In the genomic region with DNA sequence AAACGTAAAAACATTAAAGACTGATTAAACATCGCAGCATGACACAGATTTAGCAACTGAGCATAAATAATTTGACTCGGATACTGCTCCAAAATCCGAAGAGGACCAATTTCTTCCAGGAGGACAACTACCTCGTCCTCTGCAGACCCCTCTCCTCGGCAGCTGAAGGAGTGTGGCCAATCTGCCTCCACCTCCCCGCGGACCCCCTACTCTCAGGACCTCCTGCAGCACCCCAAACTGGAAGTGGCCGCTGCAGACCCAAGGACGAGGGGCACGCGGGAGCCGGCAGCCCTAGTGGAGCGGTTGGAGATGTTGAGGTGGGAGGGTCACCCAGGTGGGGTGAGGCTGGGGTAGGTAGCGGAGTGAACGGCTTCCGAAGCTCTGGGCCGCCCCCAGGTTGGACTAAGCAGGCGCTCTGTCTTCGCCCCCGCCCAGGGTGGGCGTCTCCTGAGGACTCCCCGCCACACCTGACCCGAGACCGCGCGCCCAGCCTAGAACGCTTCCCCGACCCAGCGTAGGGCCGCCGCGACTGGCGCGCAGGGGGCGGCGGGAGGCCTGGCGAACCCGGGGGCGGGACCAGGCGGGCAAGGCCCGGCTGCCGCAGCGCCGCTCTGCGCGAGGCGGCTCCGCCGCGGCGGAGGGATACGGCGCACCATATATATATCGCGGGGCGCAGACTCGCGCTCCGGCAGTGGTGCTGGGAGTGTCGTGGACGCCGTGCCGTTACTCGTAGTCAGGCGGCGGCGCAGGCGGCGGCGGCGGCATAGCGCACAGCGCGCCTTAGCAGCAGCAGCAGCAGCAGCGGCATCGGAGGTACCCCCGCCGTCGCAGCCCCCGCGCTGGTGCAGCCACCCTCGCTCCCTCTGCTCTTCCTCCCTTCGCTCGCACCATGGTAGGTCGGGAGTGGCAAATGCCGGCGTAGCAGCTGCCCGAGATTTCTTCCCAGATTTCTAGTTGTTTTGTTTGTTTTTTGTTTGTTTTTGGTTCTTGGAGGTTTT, we compare ENCODE assay signal across 8 cellular contexts. TPM values are rescaled to one million over a fixed set of nuclear protein-coding genes. Genes with fewer than 3 reads are reported as not detected.
DNase-seq lines count a peak whose midpoint lies in the region; ATAC-seq and TF ChIP-seq lines count a peak whose summit lies in the region.

A gene (plus strand): TSS at position 688 of the 998 bp plus-strand sequence. CDS start 202 bp downstream, at position 890.

- no peaks in the 10 kb centered on the region for H3K27me3 Mint-ChIP-seq in activated CD4-positive, alpha-beta T cell treated with anti-CD3 and anti-CD28 coated beads, Interleukin-2, amount 10 ng/mL, durations not matched to agents 7 days and 5 days

- peak within 1 kb of the TSS; percentile 83 for H3K4me3 Mint-ChIP-seq in activated CD4-positive, alpha-beta T cell treated with anti-CD3 and anti-CD28 coated beads, Interleukin-2, amount 10 ng/mL, durations not matched to agents 7 days and 5 days

- CTCF ChIA-PET in activated CD4-positive, alpha-beta T cell treated with anti-CD3 and anti-CD28 coated beads, Interleukin-2, amount 10 ng/mL, durations not matched to agents 7 days and 5 days (lab: Charles Lee) = interaction anchor here (0.8 to 1.1 kb wide), 2 partner anchors 13 to 14 kb away, joined by 3 to 4 read pairs; no protein-coding TSS in a partner anchor

- ATAC-seq in GM19043 (IDR thresholded peaks at IDR 0.05; ENCODE audit: low read depth, unreplicated experiment) (peak; percentile 53), HG03354 (IDR thresholded peaks at IDR 0.05; ENCODE audit: poor library complexity, severe bottlenecking, unreplicated experiment) (peak; percentile 61), left lung (peak; percentile 87)

- H3K4me3 ChIP-seq in left lung = peak within 1 kb of the TSS; percentile 95 to 99

- peaks cover 27% of the 10 kb centered on the region for H3K4me1 Mint-ChIP-seq in activated CD4-positive, alpha-beta T cell treated with anti-CD3 and anti-CD28 coated beads, Interleukin-2, amount 10 ng/mL, durations not matched to agents 7 days and 5 days

- H3K9me3 Mint-ChIP-seq in activated CD4-positive, alpha-beta T cell treated with anti-CD3 and anti-CD28 coated beads, Interleukin-2, amount 10 ng/mL, durations not matched to agents 7 days and 5 days = no peaks in the 10 kb centered on the region

- H3K27ac Mint-ChIP-seq in activated CD4-positive, alpha-beta T cell treated with anti-CD3 and anti-CD28 coated beads, Interleukin-2, amount 10 ng/mL, durations not matched to agents 7 days and 5 days = peak within 1 kb of the TSS; percentile 92

- POLR2A ChIA-PET in activated CD4-positive, alpha-beta T cell treated with anti-CD3 and anti-CD28 coated beads, Interleukin-2, amount 10 ng/mL, durations not matched to agents 7 days and 5 days (lab: Charles Lee) = interaction anchor here (1.0 to 2.6 kb wide), 2 partner anchors 12 to 14 kb away, joined by 10 to 11 read pairs; no protein-coding TSS in a partner anchor

- intact Hi-C loops in left lung (cut with DNase I) = no loop called here

- peaks cover 33% of the 10 kb centered on the region for H3K36me3 Mint-ChIP-seq in activated CD4-positive, alpha-beta T cell treated with anti-CD3 and anti-CD28 coated beads, Interleukin-2, amount 10 ng/mL, durations not matched to agents 7 days and 5 days (ENCODE audit: low read depth)

- no peak for TF ChIP-seq CTCF in left lung (IDR thresholded peaks at IDR 0.05)

- peaks cover 25 to 39% of the 10 kb centered on the region in 2 donors for H3K4me1 ChIP-seq in left lung

- peak within 1 kb of the TSS; percentile 89 to 96 for H3K27ac ChIP-seq in left lung

- peaks cover 0 to 18% of the 10 kb centered on the region in 2 donors for H3K36me3 ChIP-seq in left lung

- H3K9me3 ChIP-seq in left lung = no peaks in the 10 kb centered on the region

- peak; percentile 93 for DNase-seq in Ammon's horn (ENCODE audit: low spot score)
- peak; percentile 76 for DNase-seq in NCI-H524 treated with DMSO at 0.1 percent for 48 hours (lab: John Stamatoyannopoulos, UW)
- DNase-seq in activated CD4-positive, alpha-beta T cell treated with anti-CD3 and anti-CD28 coated beads, Interleukin-2, amount 10 ng/mL, durations not matched to agents 7 days and 5 days = peak; percentile 90
- DNase-seq in cortex of kidney (lab: John Stamatoyannopoulos, UW) = peak; percentile 49
- peak; percentile 94 to 96 for DNase-seq in left lung
- peak; percentile 91 for DNase-seq in stimulated activated CD4-positive, alpha-beta T cell treated with anti-CD3 and anti-CD28 coated beads, Interleukin-2, amount 100 ng/mL, for 4 hours (ENCODE audit: low read depth)

- H3K27me3 ChIP-seq in left lung = no peaks in the 10 kb centered on the region

RNA-seq across cellular contexts. Expression of the gene that starts here (rescaled TPM):
- total RNA-seq in activated CD4-positive, alpha-beta T cell treated with anti-CD3 and anti-CD28 coated beads, Interleukin-2, amount 10 ng/mL, durations not matched to agents 7 days and 5 days = 100 to 1,000 TPM; 859 to 914 TPM
- 100 to 1,000 TPM; 553 to 556 TPM for total RNA-seq in left lung

Comparison
In these comparisons a context has a peak if more than half of its experiments do, and no peak if none do; other contexts are left out.
1. Peak in every context shown above with its lines: DNase-seq, ATAC-seq, H3K4me3 ChIP-seq and H3K27ac ChIP-seq.